21 cellular contexts compared by ENCODE assay signal in genomic region chr9:106962615-106963363, GRCh38.
DNase-seq lines count a peak whose midpoint lies in the region; ATAC-seq and TF ChIP-seq lines count a peak whose summit lies in the region.
"Had no signal": no experiment of that assay in that cellular context is flagged by ENCODE, and none has a peak within 500 bp of the region (broad histone marks: within the 10 kb centered on the region; RNA-seq: fewer than 3 reads in every experiment).

No MANE protein-coding gene starts in this region.

- intact Hi-C loops in adrenal gland (cut with DNase I) (loop anchor here in 1 of 2 donors (5.0 kb wide), 1 partner anchor 50 kb away; no protein-coding TSS in a partner anchor), right lobe of liver (cut with DNase I) (no loop called here), transverse colon (cut with DNase I; ENCODE audit: low total_unique reads) (no loop called here)

- no peaks in the 10 kb centered on the region for H3K27me3 ChIP-seq in adrenal gland
- no peaks in the 10 kb centered on the region for H3K27me3 ChIP-seq in right lobe of liver
- H3K27me3 ChIP-seq in skeletal muscle tissue (ENCODE audit: control insufficient read depth in 3 of 3, insufficient read depth in 3 of 3, low read length in 3 of 3): no peaks in the 10 kb centered on the region
- no peaks in the 10 kb centered on the region for H3K27me3 ChIP-seq in transverse colon
- H3K27me3 ChIP-seq: BLaER1, body of pancreas, hepatocyte, neutrophil had no signal

- ATAC-seq in right lobe of liver (peak; percentile 78 to 94 (median 87)), GM19328 (IDR thresholded peaks at IDR 0.05; ENCODE audit: unreplicated experiment) (no peak)
- ATAC-seq in activated T-cell treated with anti-CD3 and anti-CD28 coated beads, Interleukin-2, amount 50 U/mL, for 4 hours: no peak
- ATAC-seq: body of pancreas had no signal

- H3K9ac ChIP-seq in skeletal muscle tissue (ENCODE audit: low read depth in 1 of 3, low read length in 3 of 3): no peak overlapping the region
- H3K9ac ChIP-seq: BLaER1, SK-N-SH had no signal

- no peak for TF ChIP-seq POLR2A in adrenal gland (IDR thresholded peaks at IDR 0.05)
- no peak for TF ChIP-seq POLR2A in right lobe of liver (IDR thresholded peaks at IDR 0.05)
- TF ChIP-seq POLR2A in transverse colon (IDR thresholded peaks at IDR 0.05): no peak

- H3K4me3 ChIP-seq in adrenal gland (no peak overlapping the region), right lobe of liver (no peak overlapping the region), skeletal muscle tissue (ENCODE audit: low read length in 3 of 3) (no peak overlapping the region), transverse colon (no peak overlapping the region)
- H3K4me3 ChIP-seq: BLaER1, body of pancreas, hepatocyte, lung, thoracic aorta had no signal

- peaks cover 4% of the 10 kb centered on the region for H3K9me3 Mint-ChIP-seq in activated T-cell treated with anti-CD3 and anti-CD28 coated beads, Interleukin-2, amount 50 U/mL, for 4 hours

- H3K36me3 ChIP-seq in adrenal gland (replicated peaks in 1 of 2) (no peaks in the 10 kb centered on the region), right lobe of liver (no peaks in the 10 kb centered on the region), skeletal muscle tissue (ENCODE audit: control insufficient read depth in 3 of 3, insufficient read depth in 3 of 3, low read length in 3 of 3) (peaks cover 0 to 13% (median 6%) of the 10 kb centered on the region in 3 donors), transverse colon (no peaks in the 10 kb centered on the region)
- H3K36me3 ChIP-seq: BLaER1, neutrophil, thoracic aorta had no signal

- no peak overlapping the region for H3K4me3 Mint-ChIP-seq in activated T-cell treated with anti-CD3 and anti-CD28 coated beads, Interleukin-2, amount 50 U/mL, for 4 hours
- H3K4me3 Mint-ChIP-seq: IgD-negative memory B cell had no signal

- in situ Hi-C loops in transverse colon (cut with MboI; ENCODE audit: low pct_ligation_motif_present in 1 of 4, low pct_unique_long_range_greater_than_20kb in 1 of 4, low sequenced_read_pairs in 3 of 4): no loop called here

- no peaks in the 10 kb centered on the region for H3K27me3 Mint-ChIP-seq in activated T-cell treated with anti-CD3 and anti-CD28 coated beads, Interleukin-2, amount 50 U/mL, for 4 hours (ENCODE audit: low read depth)

- DNase-seq in adrenal gland (peak; percentile 36 to 67 (median 46)), epithelial cell of prostate (ENCODE audit: low read depth, low spot score) (no peak), right lobe of liver (no peak), kidney glomerular epithelial cell (lab: John Stamatoyannopoulos, UW) (no peak), transverse colon (no peak)
- no peak for DNase-seq in activated T-cell treated with anti-CD3 and anti-CD28 coated beads, Interleukin-2, amount 50 U/mL, for 4 hours
- DNase-seq: activated CD8-positive, alpha-beta memory T cell treated with anti-CD3 and anti-CD28 coated beads for 24 hours; activated effector memory CD4-positive, alpha-beta T cell treated with Interleukin-2 at 50 U/mL for 16 hours; body of pancreas; H7; NCI-H1092; SK-N-SH; stimulated activated CD4-positive, alpha-beta T cell treated with anti-CD3 and anti-CD28 coated beads, Interleukin-12 subunit alpha, Interleukin-12 subunit beta, amount 100 ng/mL, for 4 hours had no signal

- TF ChIP-seq CTCF in adrenal gland (IDR thresholded peaks at IDR 0.05) (no peak), right lobe of liver (IDR thresholded peaks at IDR 0.05) (no peak), transverse colon (IDR thresholded peaks at IDR 0.05) (no peak)

- H3K4me1 Mint-ChIP-seq in activated T-cell treated with anti-CD3 and anti-CD28 coated beads, Interleukin-2, amount 50 U/mL, for 4 hours (ENCODE audit: low read depth): peaks cover 8% of the 10 kb centered on the region

- no peaks in the 10 kb centered on the region for H3K36me3 Mint-ChIP-seq in activated T-cell treated with anti-CD3 and anti-CD28 coated beads, Interleukin-2, amount 50 U/mL, for 4 hours (ENCODE audit: insufficient read depth)
- H3K36me3 Mint-ChIP-seq: IgD-negative memory B cell had no signal

- 53 to 63% (median 59%) methylated on average over 8 of the region's 8 CpGs for WGBS in adrenal gland, 4 donors
- 55% methylated on average over 8 of the region's 8 CpGs for WGBS in right lobe of liver (ENCODE audit: insufficient coverage, low coverage, low lambda C conversion rate, missing lambda C conversion rate)
- 64 to 77% methylated on average over 8 of the region's 8 CpGs for WGBS in transverse colon (ENCODE audit: low coverage in 1 of 2), 2 donors

- H3K27ac ChIP-seq in adrenal gland (peak overlapping the region in 4 of 5 donors; percentile 24 to 63 (median 50)), epithelial cell of prostate (peak overlapping the region; percentile 58), right lobe of liver (peak overlapping the region in 2 of 3 donors; percentile 16 to 24), skeletal muscle tissue (ENCODE audit: low read depth, low read length) (peak overlapping the region; percentile 43), transverse colon (no peak overlapping the region)
- H3K27ac ChIP-seq: BLaER1, body of pancreas, hepatocyte, neutrophil, thoracic aorta had no signal

- H3K9me3 ChIP-seq in adrenal gland (replicated peaks in 1 of 3) (no peaks in the 10 kb centered on the region), right lobe of liver (no peaks in the 10 kb centered on the region), skeletal muscle tissue (ENCODE audit: control insufficient read depth in 3 of 3, low read length in 3 of 3) (no peaks in the 10 kb centered on the region), transverse colon (no peaks in the 10 kb centered on the region)
- H3K9me3 ChIP-seq: BLaER1, body of pancreas, neutrophil, SK-N-SH, thoracic aorta had no signal

- TF ChIP-seq EP300 in transverse colon (IDR thresholded peaks at IDR 0.05; ENCODE audit: low read depth): no peak

- H3K4me1 ChIP-seq in adrenal gland (replicated peaks in 1 of 2): peaks cover 6 to 11% of the 10 kb centered on the region in 2 donors
- no peaks in the 10 kb centered on the region for H3K4me1 ChIP-seq in right lobe of liver
- H3K4me1 ChIP-seq in skeletal muscle tissue (ENCODE audit: control insufficient read depth in 3 of 3, insufficient read depth in 3 of 3, low read length in 3 of 3): peaks cover 5 to 23% (median 9%) of the 10 kb centered on the region in 3 donors
- no peaks in the 10 kb centered on the region for H3K4me1 ChIP-seq in transverse colon
- H3K4me1 ChIP-seq: BLaER1, body of pancreas had no signal

Comparison
In these comparisons a context has a peak if more than half of its experiments do, and no peak if none do; other contexts are left out.
1. DNase-seq: peak in adrenal gland (7 of 7); none in epithelial cell of prostate (single experiment), right lobe of liver (0 of 3), kidney glomerular epithelial cell (single experiment), transverse colon (single experiment) and activated T-cell treated with anti-CD3 and anti-CD28 coated beads, Interleukin-2, amount 50 U/mL, for 4 hours (single experiment).
2. H3K27ac ChIP-seq: peak in adrenal gland (4 of 5), epithelial cell of prostate (single experiment), right lobe of liver (2 of 3) and skeletal muscle tissue (single experiment); none in transverse colon (0 of 4).
3. ATAC-seq: peak in right lobe of liver (4 of 4); none in GM19328 (single experiment) and activated T-cell treated with anti-CD3 and anti-CD28 coated beads, Interleukin-2, amount 50 U/mL, for 4 hours (0 of 2).